ENCODE assay signal across 17 cellular contexts in the genomic region with DNA sequence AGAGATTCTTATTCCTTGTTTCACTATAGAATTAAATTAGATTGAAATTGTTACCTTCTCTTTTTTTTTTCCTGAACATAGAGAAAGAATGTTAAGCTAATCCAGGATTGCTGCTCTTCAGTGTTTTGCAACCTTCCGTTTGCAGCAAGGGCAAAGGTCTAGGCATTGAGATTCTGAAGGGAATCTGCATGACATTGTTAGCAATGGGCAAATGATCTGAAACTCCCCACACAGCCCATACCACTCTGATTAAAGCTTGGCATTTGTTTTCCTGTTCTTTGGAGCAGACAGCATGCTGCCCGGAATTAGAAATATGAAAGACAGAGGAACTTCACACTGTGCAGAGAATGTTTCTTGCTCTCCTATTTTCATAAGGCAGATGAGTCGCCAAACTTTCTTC.
DNase-seq lines count a peak whose midpoint lies in the region; ATAC-seq and TF ChIP-seq lines count a peak whose summit lies in the region.
"Had no signal": no experiment of that assay in that cellular context is flagged by ENCODE, and none has a peak within 500 bp of the region (broad histone marks: within the 10 kb centered on the region; RNA-seq: fewer than 3 reads in every experiment).

No MANE protein-coding gene starts in this region.

- TF ChIP-seq CTCF in endodermal cell (conservative IDR thresholded peaks at IDR 0.05) (no peak), body of pancreas (IDR thresholded peaks at IDR 0.05) (no peak)

- H3K27me3 ChIP-seq in HUES48 (ENCODE audit: control insufficient read depth, insufficient read depth, low read length): no peaks in the 10 kb centered on the region
- no peaks in the 10 kb centered on the region for H3K27me3 ChIP-seq in endodermal cell (ENCODE audit: control insufficient read depth, insufficient read depth, low read length, poor library complexity, severe bottlenecking)
- H3K27me3 ChIP-seq in body of pancreas: no peaks in the 10 kb centered on the region
- H3K27me3 ChIP-seq: BLaER1 had no signal

- H3K4me3 Mint-ChIP-seq in endodermal cell: no peak overlapping the region
- H3K4me3 Mint-ChIP-seq: CD14-positive monocyte; CD8-positive, alpha-beta T cell had no signal

- H3K36me3 Mint-ChIP-seq in endodermal cell (ENCODE audit: low read depth): no peaks in the 10 kb centered on the region
- H3K36me3 Mint-ChIP-seq: CD14-positive monocyte; CD8-positive, alpha-beta T cell had no signal

- H3K4me1 Mint-ChIP-seq in endodermal cell: peaks cover 2% of the 10 kb centered on the region
- H3K4me1 Mint-ChIP-seq: CD14-positive monocyte had no signal

- H3K36me3 ChIP-seq in HUES48 (ENCODE audit: control insufficient read depth, insufficient read depth, low read length) (no peaks in the 10 kb centered on the region), endodermal cell (ENCODE audit: control insufficient read depth, insufficient read depth, low read length) (no peaks in the 10 kb centered on the region), body of pancreas (replicated peaks in 1 of 2; ENCODE audit: insufficient read depth in 1 of 2, low read depth in 2 of 2) (no peaks in the 10 kb centered on the region)
- H3K36me3 ChIP-seq: BLaER1 had no signal

- ATAC-seq in body of pancreas (no peak), HG02642 (IDR thresholded peaks at IDR 0.05; ENCODE audit: poor library complexity, unreplicated experiment) (no peak), GM21723 (IDR thresholded peaks at IDR 0.05; ENCODE audit: unreplicated experiment) (no peak)
- ATAC-seq: CD8-positive, alpha-beta T cell had no signal

- H3K27ac ChIP-seq in HUES48 (ENCODE audit: low read depth, low read length): peak overlapping the region; percentile 7
- H3K27ac ChIP-seq in endodermal cell (ENCODE audit: low read depth, low read length): no peak overlapping the region
- H3K27ac ChIP-seq in body of pancreas: no peak overlapping the region
- H3K27ac ChIP-seq: BLaER1 had no signal

- H3K9me3 ChIP-seq in HUES48 (ENCODE audit: control insufficient read depth, insufficient read depth, low read length) (no peaks in the 10 kb centered on the region), endodermal cell (ENCODE audit: control insufficient read depth, low read length) (peaks cover 56% of the 10 kb centered on the region), body of pancreas (no peaks in the 10 kb centered on the region)
- H3K9me3 ChIP-seq: BLaER1 had no signal

- no peak overlapping the region for H3K9ac ChIP-seq in HUES48 (ENCODE audit: low read depth, low read length)
- no peak overlapping the region for H3K9ac ChIP-seq in endodermal cell (ENCODE audit: extremely low read depth, low read length, poor library complexity, severe bottlenecking)
- H3K9ac ChIP-seq: BLaER1 had no signal

- no peak for TF ChIP-seq POLR2A in body of pancreas (IDR thresholded peaks at IDR 0.05)

- H3K27me3 Mint-ChIP-seq in endodermal cell (ENCODE audit: insufficient read depth): no peaks in the 10 kb centered on the region

- 74 to 100% methylated on average over 1 to 3 of the region's 3 CpGs for WGBS in endodermal cell (ENCODE audit: insufficient coverage in 1 of 2, insufficient read length in 1 of 2), 2 experiments
- WGBS in body of pancreas, 2 donors: 36 to 49% methylated on average over 3 of the region's 3 CpGs

- in situ Hi-C loops in G401 (cut with HindIII; ENCODE audit: low sequenced_read_pairs): no loop called here

- H3K27ac Mint-ChIP-seq in endodermal cell: peak overlapping the region; percentile 55
- H3K27ac Mint-ChIP-seq: CD14-positive monocyte; CD8-positive, alpha-beta T cell had no signal

- H3K4me1 ChIP-seq in HUES48 (ENCODE audit: control insufficient read depth, insufficient read depth, low read length) (0 out of 2 replicates have a peak, but pooled peaks cover 9% of the 10 kb centered on the region), endodermal cell (ENCODE audit: control insufficient read depth, insufficient read depth, low read length) (no peaks in the 10 kb centered on the region), body of pancreas (no peaks in the 10 kb centered on the region)
- H3K4me1 ChIP-seq: BLaER1 had no signal

- intact Hi-C loops in body of pancreas (cut with DNase I): no loop called here

- DNase-seq in G401 (ENCODE audit: low spot score) (peak; percentile 25), endodermal cell (no peak), body of pancreas (no peak)
- DNase-seq: Calu3; CD8-positive, alpha-beta T cell; DMS 273 treated with DMSO at 0.1 percent for 48 hours; DMS53; DND-41; EL; HCEC 1CT; Kasumi-1; KG1 had no signal

- H3K4me3 ChIP-seq in HUES48 (ENCODE audit: low read depth, low read length) (no peak overlapping the region), endodermal cell (ENCODE audit: low read length) (no peak overlapping the region), body of pancreas (no peak overlapping the region)
- H3K4me3 ChIP-seq: BLaER1 had no signal

- H3K9me3 Mint-ChIP-seq in endodermal cell: no peaks in the 10 kb centered on the region
